13 cellular contexts compared by ENCODE assay signal in genomic region chr16:46686815-46687473, GRCh38. TPM values are rescaled to one million over a fixed set of nuclear protein-coding genes. Genes with fewer than 3 reads are reported as not detected.
DNase-seq lines count a peak whose midpoint lies in the region; ATAC-seq and TF ChIP-seq lines count a peak whose summit lies in the region.
"Had no signal": no experiment of that assay in that cellular context is flagged by ENCODE, and none has a peak within 500 bp of the region (broad histone marks: within the 10 kb centered on the region; RNA-seq: fewer than 3 reads in every experiment).

No MANE protein-coding gene starts in this region.

- peaks cover 68% of the 10 kb centered on the region for H3K4me1 Mint-ChIP-seq in activated naive CD4-positive, alpha-beta T cell treated with anti-CD3 and anti-CD28 coated beads, Interleukin-2, amount 50 U/mL, for 24 hours

- no peak for ATAC-seq in RWPE2 (ENCODE audit: low read depth)

- peak overlapping the region; percentile 60 for H3K4me3 ChIP-seq in RWPE2 (ENCODE audit: severe bottlenecking)
- peak overlapping the region; percentile 24 for H3K4me3 ChIP-seq in hepatocyte
- H3K4me3 ChIP-seq in subcutaneous abdominal adipose tissue (ENCODE audit: low read depth in 1 of 5, low read length in 5 of 5) = peak overlapping the region; percentile 30 to 97 (median 89)

- H3K4me2 ChIP-seq in hepatocyte = peak overlapping the region; percentile 78

- H3K9ac ChIP-seq in subcutaneous abdominal adipose tissue (ENCODE audit: low read length in 5 of 5) = peak overlapping the region in 2 of 5 donors; percentile 37 to 87

- H3K27ac Mint-ChIP-seq in activated naive CD4-positive, alpha-beta T cell treated with anti-CD3 and anti-CD28 coated beads, Interleukin-2, amount 50 U/mL, for 24 hours = peak overlapping the region; percentile 26

- H2AFZ ChIP-seq in hepatocyte = no peak overlapping the region

- no peaks in the 10 kb centered on the region for H3K9me3 Mint-ChIP-seq in activated naive CD4-positive, alpha-beta T cell treated with anti-CD3 and anti-CD28 coated beads, Interleukin-2, amount 50 U/mL, for 24 hours

- H3K79me2 ChIP-seq in hepatocyte = peaks cover 70% of the 10 kb centered on the region

- H3K27ac ChIP-seq in RWPE2 (ENCODE audit: poor library complexity, severe bottlenecking) = peak overlapping the region; percentile 83
- no peak overlapping the region for H3K27ac ChIP-seq in hepatocyte
- H3K27ac ChIP-seq in subcutaneous abdominal adipose tissue (ENCODE audit: low read depth, low read length) = no peak overlapping the region
- H3K27ac ChIP-seq: thyroid gland had no signal

- no peak overlapping the region for H3K4me3 Mint-ChIP-seq in activated naive CD4-positive, alpha-beta T cell treated with anti-CD3 and anti-CD28 coated beads, Interleukin-2, amount 50 U/mL, for 24 hours

- DNase-seq in activated naive CD4-positive, alpha-beta T cell treated with Interleukin-2 at 50 U/mL for 16 hours = no peak
- DNase-seq in RWPE2 (ENCODE audit: low spot score) (no peak), hepatocyte (ENCODE audit: low spot score) (no peak), DMS 273 treated with DMSO at 0.1 percent for 48 hours (lab: John Stamatoyannopoulos, UW) (no peak), NAMALWA (ENCODE audit: low spot score) (no peak), SIG-M5 (lab: John Stamatoyannopoulos, UW) (no peak)
- DNase-seq: activated CD4-positive, CD25-positive, alpha-beta regulatory T cell treated with anti-CD3 and anti-CD28 coated beads, Interleukin-2, amount 50 U/mL, for 72 hours; activated naive CD4-positive, alpha-beta T cell; NCI-H187 treated with DMSO at 0.1 percent for 48 hours; nucleus accumbens; thyroid gland had no signal

- TF ChIP-seq CTCF in RWPE2 (IDR thresholded peaks at IDR 0.05; ENCODE audit: poor library complexity, severe bottlenecking) (no peak), hepatocyte (IDR thresholded peaks at IDR 0.05; ENCODE audit: poor library complexity) (no peak)

- no peaks in the 10 kb centered on the region for H3K9me2 ChIP-seq in hepatocyte (replicated peaks; ENCODE audit: insufficient read depth)

- peaks cover 50% of the 10 kb centered on the region for H4K20me1 ChIP-seq in hepatocyte (ENCODE audit: insufficient read depth, poor library complexity, severe bottlenecking)

- H3K36me3 ChIP-seq in RWPE2 (ENCODE audit: low read depth) = peaks cover 38% of the 10 kb centered on the region
- no peaks in the 10 kb centered on the region for H3K36me3 ChIP-seq in hepatocyte (replicated peaks; ENCODE audit: insufficient read depth, low read depth)
- peaks cover 0 to 4% (median 0%) of the 10 kb centered on the region in 5 donors for H3K36me3 ChIP-seq in subcutaneous abdominal adipose tissue (ENCODE audit: control insufficient read depth in 5 of 5, insufficient read depth in 5 of 5, low read length in 5 of 5)
- H3K36me3 ChIP-seq: thyroid gland had no signal

- 50% methylated on average over 5 of the region's 5 CpGs for WGBS in hepatocyte (ENCODE audit: low lambda C conversion rate, missing lambda C conversion rate)

- H3K27me3 ChIP-seq in RWPE2 (ENCODE audit: insufficient read depth, poor library complexity, severe bottlenecking) (no peaks in the 10 kb centered on the region), hepatocyte (no peaks in the 10 kb centered on the region), subcutaneous abdominal adipose tissue (ENCODE audit: control insufficient read depth in 5 of 5, insufficient read depth in 4 of 5, low read length in 5 of 5) (no peaks in the 10 kb centered on the region)
- H3K27me3 ChIP-seq: thyroid gland had no signal

- H3K4me1 ChIP-seq in RWPE2 (ENCODE audit: insufficient read depth, poor library complexity, severe bottlenecking) = peaks cover 28% of the 10 kb centered on the region
- H3K4me1 ChIP-seq in hepatocyte (ENCODE audit: insufficient read depth) = peaks cover 27% of the 10 kb centered on the region
- H3K4me1 ChIP-seq in subcutaneous abdominal adipose tissue (ENCODE audit: control insufficient read depth in 5 of 5, insufficient read depth in 5 of 5, low read length in 5 of 5) = peaks cover 0 to 35% (median 30%) of the 10 kb centered on the region in 5 donors

- H3K27me3 Mint-ChIP-seq in activated naive CD4-positive, alpha-beta T cell treated with anti-CD3 and anti-CD28 coated beads, Interleukin-2, amount 50 U/mL, for 24 hours = no peaks in the 10 kb centered on the region

- no peaks in the 10 kb centered on the region for H3K9me3 ChIP-seq in RWPE2 (ENCODE audit: severe bottlenecking)
- H3K9me3 ChIP-seq in hepatocyte (ENCODE audit: low read depth) = no peaks in the 10 kb centered on the region
- H3K9me3 ChIP-seq in subcutaneous abdominal adipose tissue (ENCODE audit: control insufficient read depth in 5 of 5, low read length in 5 of 5) = no peaks in the 10 kb centered on the region
- H3K9me3 ChIP-seq: thyroid gland had no signal

- H3K36me3 Mint-ChIP-seq in activated naive CD4-positive, alpha-beta T cell treated with anti-CD3 and anti-CD28 coated beads, Interleukin-2, amount 50 U/mL, for 24 hours = no peaks in the 10 kb centered on the region

RNA-seq across cellular contexts. Expression of gene VPS35, which starts 2.0 kb away (rescaled TPM):
- 221 and 224 TPM in 2 replicates for total RNA-seq in hepatocyte
- 110 and 127 TPM in 2 replicates for polyA plus RNA-seq in hepatocyte

RNA-seq across cellular contexts. Expression of gene ORC6, which starts 2.5 kb away (rescaled TPM):
- total RNA-seq in hepatocyte = 13.8 and 15.4 TPM in 2 replicates
- polyA plus RNA-seq in hepatocyte = 11.7 and 15.8 TPM in 2 replicates

Comparison
In these comparisons a context has a peak if more than half of its experiments do, and no peak if none do; other contexts are left out.
1. H3K4me3 ChIP-seq: peak in every context shown above with its lines; median percentile 89 in subcutaneous abdominal adipose tissue; 60 in RWPE2; 24 in hepatocyte.